In genomic region chrX:134743121-134743520, GRCh38 we compare ENCODE assay signal across 22 cellular contexts. TPM values are rescaled to one million over a fixed set of nuclear protein-coding genes. Genes with fewer than 3 reads are reported as not detected.
DNase-seq lines count a peak whose midpoint lies in the region; ATAC-seq and TF ChIP-seq lines count a peak whose summit lies in the region.
"Had no signal": no experiment of that assay in that cellular context is flagged by ENCODE, and none has a peak within 500 bp of the region (broad histone marks: within the 10 kb centered on the region; RNA-seq: fewer than 3 reads in every experiment).

No MANE protein-coding gene starts in this region.

- no peaks in the 10 kb centered on the region for H3K9me3 Mint-ChIP-seq in chondrocyte (ENCODE audit: low read depth)
- H3K9me3 Mint-ChIP-seq in stimulated activated naive CD8-positive, alpha-beta T cell treated with anti-CD3 and anti-CD28 coated beads, Interleukin-15, amount 100 ng/mL, for 72 hours, result no peaks in the 10 kb centered on the region
- H3K9me3 Mint-ChIP-seq: CD4-positive, CD25-positive, alpha-beta regulatory T cell had no signal

- H3K4me3 ChIP-seq in fibroblast of the aortic adventitia (ENCODE audit: low read depth, low read length), result no peak overlapping the region
- no peak overlapping the region for H3K4me3 ChIP-seq in body of pancreas
- H3K4me3 ChIP-seq: MG63 had no signal

- no peaks in the 10 kb centered on the region for H3K9me3 ChIP-seq in body of pancreas
- H3K9me3 ChIP-seq: BE2C, MG63 had no signal

- H3K4me1 Mint-ChIP-seq in chondrocyte (ENCODE audit: low read depth), result peaks cover 24% of the 10 kb centered on the region
- H3K4me1 Mint-ChIP-seq in stimulated activated naive CD8-positive, alpha-beta T cell treated with anti-CD3 and anti-CD28 coated beads, Interleukin-15, amount 100 ng/mL, for 72 hours, result no peaks in the 10 kb centered on the region
- H3K4me1 Mint-ChIP-seq: CD4-positive, CD25-positive, alpha-beta regulatory T cell had no signal

- no peaks in the 10 kb centered on the region for H3K27me3 ChIP-seq in body of pancreas
- H3K27me3 ChIP-seq: BE2C, MG63 had no signal

- TF ChIP-seq POLR2A in body of pancreas (IDR thresholded peaks at IDR 0.05), result no peak

- ATAC-seq in body of pancreas, result no peak
- ATAC-seq in stimulated activated naive CD8-positive, alpha-beta T cell treated with anti-CD3 and anti-CD28 coated beads, Interleukin-15, amount 100 ng/mL, for 72 hours, result no peak
- ATAC-seq: Right ventricle myocardium inferior had no signal

- intact Hi-C loops in body of pancreas (cut with DNase I), result no loop called here

- DNase-seq in LHCN-M2 (ENCODE audit: low read depth), result peak; percentile 54
- DNase-seq in chondrocyte (ENCODE audit: low spot score), result no peak
- DNase-seq in fibroblast of the aortic adventitia (ENCODE audit: low read depth), result peak; percentile 66
- peak; percentile 63 for DNase-seq in stromal cell of bone marrow (ENCODE audit: low read depth)
- DNase-seq in stimulated activated naive CD4-positive, alpha-beta T cell treated with Interleukin-2 at 50 U/mL for 16 hours (lab: John Stamatoyannopoulos, UW), result no peak
- no peak for DNase-seq in body of pancreas
- no peak for DNase-seq in stimulated activated naive CD8-positive, alpha-beta T cell treated with anti-CD3 and anti-CD28 coated beads, Interleukin-15, amount 100 ng/mL, for 72 hours
- DNase-seq: BE2C; CD4-positive, CD25-positive, alpha-beta regulatory T cell; COR-L47; DMS153; GDM1; H7; IMR-90; MG63; NCI-H1092; NCI-H146; NCI-H2029 treated with DMSO at 0.1 percent for 48 hours; NCI-H2171; NCI-H446; NCI-H526 treated with DMSO at 0.1 percent for 48 hours had no signal

- H3K4me3 Mint-ChIP-seq in chondrocyte (ENCODE audit: unreplicated experiment), result no peak overlapping the region
- no peak overlapping the region for H3K4me3 Mint-ChIP-seq in stimulated activated naive CD8-positive, alpha-beta T cell treated with anti-CD3 and anti-CD28 coated beads, Interleukin-15, amount 100 ng/mL, for 72 hours
- H3K4me3 Mint-ChIP-seq: CD4-positive, CD25-positive, alpha-beta regulatory T cell had no signal

- no peaks in the 10 kb centered on the region for H3K36me3 ChIP-seq in body of pancreas (replicated peaks in 1 of 2; ENCODE audit: insufficient read depth in 1 of 2, low read depth in 2 of 2)
- H3K36me3 ChIP-seq: BE2C, MG63 had no signal

- H3K27ac Mint-ChIP-seq in chondrocyte (ENCODE audit: unreplicated experiment), result peak overlapping the region; percentile 14
- no peak overlapping the region for H3K27ac Mint-ChIP-seq in stimulated activated naive CD8-positive, alpha-beta T cell treated with anti-CD3 and anti-CD28 coated beads, Interleukin-15, amount 100 ng/mL, for 72 hours
- H3K27ac Mint-ChIP-seq: CD4-positive, CD25-positive, alpha-beta regulatory T cell had no signal

- H3K36me3 Mint-ChIP-seq in chondrocyte (ENCODE audit: low read depth), result no peaks in the 10 kb centered on the region
- H3K36me3 Mint-ChIP-seq: CD4-positive, CD25-positive, alpha-beta regulatory T cell had no signal

- no peaks in the 10 kb centered on the region for H3K27me3 Mint-ChIP-seq in chondrocyte (ENCODE audit: low read depth)
- H3K27me3 Mint-ChIP-seq in stimulated activated naive CD8-positive, alpha-beta T cell treated with anti-CD3 and anti-CD28 coated beads, Interleukin-15, amount 100 ng/mL, for 72 hours, result peaks cover under 1% of the 10 kb centered on the region

- no peaks in the 10 kb centered on the region for H3K4me1 ChIP-seq in body of pancreas
- H3K4me1 ChIP-seq: BE2C had no signal

- TF ChIP-seq CTCF in chondrocyte (IDR thresholded peaks at IDR 0.05) (no peak), fibroblast of the aortic adventitia (IDR thresholded peaks at IDR 0.05; ENCODE audit: insufficient read depth, low read length) (no peak), body of pancreas (IDR thresholded peaks at IDR 0.05) (no peak)

- no peak overlapping the region for H3K27ac ChIP-seq in body of pancreas

- 84 to 85% methylated on average over 1 of the region's 1 CpG for WGBS in body of pancreas, 2 donors

RNA-seq across cellular contexts. Expression of gene PABIR2, which starts 53.9 kb away (rescaled TPM):
- total RNA-seq in LHCN-M2 (2014; rRNA removed) (17.1 and 18.4 TPM in 2 replicates), chondrocyte (7.2 to 12.2 TPM (median 7.8 TPM) in 3 replicates), fibroblast of the aortic adventitia (ENCODE audit: low replicate concordance) (6.0 and 10.2 TPM in 2 replicates), body of pancreas (10 to 100 TPM in 1 of 2 donors, 1 to 10 TPM in 1; 9.1 to 25.7 TPM)
- 10.6 TPM for polyA plus RNA-seq in LHCN-M2 (2012)

Comparison
In these comparisons a context has a peak if more than half of its experiments do, and no peak if none do; other contexts are left out.
1. DNase-seq: peak in LHCN-M2 (single experiment), fibroblast of the aortic adventitia (single experiment) and stromal cell of bone marrow (single experiment); none in chondrocyte (single experiment), stimulated activated naive CD4-positive, alpha-beta T cell treated with Interleukin-2 at 50 U/mL for 16 hours (single experiment), body of pancreas (0 of 4) and stimulated activated naive CD8-positive, alpha-beta T cell treated with anti-CD3 and anti-CD28 coated beads, Interleukin-15, amount 100 ng/mL, for 72 hours (0 of 2).